22 cellular contexts compared by ENCODE assay signal in the genomic region with DNA sequence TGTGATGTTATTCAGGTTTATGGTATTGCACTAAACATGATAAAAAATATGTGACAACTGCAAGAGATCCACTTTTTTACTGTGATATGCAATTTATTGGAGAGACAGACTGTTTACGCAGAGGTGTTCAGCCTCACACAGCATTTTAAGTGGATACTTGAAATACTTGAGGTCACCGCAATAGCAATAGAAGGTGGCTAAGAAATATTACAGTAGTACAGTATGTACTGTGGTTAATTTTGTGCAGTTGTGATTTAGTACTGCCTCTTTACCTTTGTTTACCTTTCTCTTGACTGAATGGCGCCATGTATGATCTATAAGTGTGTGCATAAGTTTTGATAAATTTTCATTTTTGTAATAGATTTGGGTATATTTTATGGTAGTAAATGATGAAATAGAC. TPM values are rescaled to one million over a fixed set of nuclear protein-coding genes. Genes with fewer than 3 reads are reported as not detected.
"Had no signal": no experiment of that assay in that cellular context is flagged by ENCODE, and none has a peak within 500 bp of the region (broad histone marks: within the 10 kb centered on the region; RNA-seq: fewer than 3 reads in every experiment).

No MANE protein-coding gene starts in this region.

- H2AFZ ChIP-seq: hepatocyte had no signal

- H3K79me2 ChIP-seq: hepatocyte had no signal

- H3K27me3 Mint-ChIP-seq: memory B cell, progenitor cell of endocrine pancreas had no signal

- ATAC-seq: foreskin keratinocyte, left cardiac atrium, pancreas, right cardiac atrium had no signal

- H3K27me3 ChIP-seq: foreskin keratinocyte, hepatocyte, pancreas, uterus had no signal

- H3K36me3 Mint-ChIP-seq: memory B cell had no signal

- H3K4me3 ChIP-seq: coronary artery, hepatocyte, pancreas, uterus had no signal

- H3K27ac ChIP-seq: coronary artery, foreskin keratinocyte, hepatocyte, pancreas, uterus had no signal

- H3K4me2 ChIP-seq: hepatocyte had no signal

- H3K4me1 Mint-ChIP-seq: endodermal cell, memory B cell, mesothelial cell of epicardium, nephron had no signal

- H3K27ac Mint-ChIP-seq: endodermal cell, memory B cell, mesothelial cell of epicardium, nephron, progenitor cell of endocrine pancreas had no signal

- H3K36me3 ChIP-seq: pancreas, uterus had no signal

- FAIRE-seq: endothelial cell of umbilical vein, kidney, pancreas, small intestine had no signal

- H3K4me1 ChIP-seq: foreskin keratinocyte, pancreas, uterus had no signal

- H3K4me3 Mint-ChIP-seq: endodermal cell, memory B cell, mesothelial cell of epicardium, nephron had no signal

- DNase-seq: effector CD4-positive, alpha-beta T cell; endodermal cell; erythroblast; foreskin keratinocyte; kidney; left cardiac atrium; occipital lobe; pancreas; right cardiac atrium; small intestine; stimulated activated CD4-positive, alpha-beta T cell treated with anti-CD3 and anti-CD28 coated beads, Interleukin-12 subunit alpha, Interleukin-12 subunit beta, amount 100 ng/mL, for 4 hours; stimulated activated naive CD4-positive, alpha-beta T cell; uterus had no signal

RNA-seq across cellular contexts. Expression of a gene that starts 22.3 kb away (rescaled TPM):
- total RNA-seq: dermis microvascular lymphatic vessel endothelial cell, endodermal cell, endothelial cell of umbilical vein, foreskin keratinocyte, hepatocyte, kidney, liver, mesothelial cell of epicardium, pancreas, progenitor cell of endocrine pancreas, right cardiac atrium had no signal
- polyA plus RNA-seq: endothelial cell of umbilical vein, foreskin keratinocyte, hepatocyte, liver, small intestine had no signal
